In the genomic region with DNA sequence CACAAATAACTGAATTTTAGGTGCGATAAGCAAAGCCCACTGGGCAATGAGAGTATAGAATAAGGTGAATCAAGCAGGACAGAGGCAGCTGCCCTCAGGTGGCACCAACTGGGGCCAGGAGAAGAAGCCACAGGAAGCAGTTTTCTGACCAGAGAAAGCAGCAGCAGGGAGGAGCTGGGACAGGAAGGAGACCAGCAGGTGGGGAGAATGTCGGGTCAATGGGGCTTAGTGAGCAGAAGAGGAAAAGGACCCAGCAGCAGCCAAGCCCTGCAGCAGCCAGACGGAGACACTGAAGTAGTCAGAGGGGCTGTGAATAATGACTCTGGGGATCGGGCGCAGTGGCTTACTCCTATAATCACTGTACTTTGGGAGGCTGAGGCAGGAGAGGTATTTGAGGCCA, we compare ENCODE assay signal across 1 cellular context.
A peak's percentile ranks its signal among the peaks of the same experiment; 100 is the strongest.
TF ChIP-seq lines count a peak whose summit lies in the region.

No MANE protein-coding gene starts in this region.

TF ChIP-seq in WTC11, 78 proteins besides CTCF, POLR2A, EP300 and RAD21 (continued from another document):
- TF ChIP-seq TP53 (CRISPR knock-in tag; IDR thresholded peaks at IDR 0.05): no peak
- TF ChIP-seq, protein P1, sequence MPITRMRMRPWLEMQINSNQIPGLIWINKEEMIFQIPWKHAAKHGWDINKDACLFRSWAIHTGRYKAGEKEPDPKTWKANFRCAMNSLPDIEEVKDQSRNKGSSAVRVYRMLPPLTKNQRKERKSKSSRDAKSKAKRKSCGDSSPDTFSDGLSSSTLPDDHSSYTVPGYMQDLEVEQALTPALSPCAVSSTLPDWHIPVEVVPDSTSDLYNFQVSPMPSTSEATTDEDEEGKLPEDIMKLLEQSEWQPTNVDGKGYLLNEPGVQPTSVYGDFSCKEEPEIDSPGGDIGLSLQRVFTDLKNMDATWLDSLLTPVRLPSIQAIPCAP (CRISPR knock-in tag; IDR thresholded peaks at IDR 0.05): no peak
- TF ChIP-seq ZNF121 (CRISPR knock-in tag; IDR thresholded peaks at IDR 0.05): 0 out of 2 replicates have a peak, but pooled peaks have one; percentile 18
- no peak for TF ChIP-seq NFATC4 (CRISPR knock-in tag; IDR thresholded peaks at IDR 0.05)
- TF ChIP-seq, protein P2, sequence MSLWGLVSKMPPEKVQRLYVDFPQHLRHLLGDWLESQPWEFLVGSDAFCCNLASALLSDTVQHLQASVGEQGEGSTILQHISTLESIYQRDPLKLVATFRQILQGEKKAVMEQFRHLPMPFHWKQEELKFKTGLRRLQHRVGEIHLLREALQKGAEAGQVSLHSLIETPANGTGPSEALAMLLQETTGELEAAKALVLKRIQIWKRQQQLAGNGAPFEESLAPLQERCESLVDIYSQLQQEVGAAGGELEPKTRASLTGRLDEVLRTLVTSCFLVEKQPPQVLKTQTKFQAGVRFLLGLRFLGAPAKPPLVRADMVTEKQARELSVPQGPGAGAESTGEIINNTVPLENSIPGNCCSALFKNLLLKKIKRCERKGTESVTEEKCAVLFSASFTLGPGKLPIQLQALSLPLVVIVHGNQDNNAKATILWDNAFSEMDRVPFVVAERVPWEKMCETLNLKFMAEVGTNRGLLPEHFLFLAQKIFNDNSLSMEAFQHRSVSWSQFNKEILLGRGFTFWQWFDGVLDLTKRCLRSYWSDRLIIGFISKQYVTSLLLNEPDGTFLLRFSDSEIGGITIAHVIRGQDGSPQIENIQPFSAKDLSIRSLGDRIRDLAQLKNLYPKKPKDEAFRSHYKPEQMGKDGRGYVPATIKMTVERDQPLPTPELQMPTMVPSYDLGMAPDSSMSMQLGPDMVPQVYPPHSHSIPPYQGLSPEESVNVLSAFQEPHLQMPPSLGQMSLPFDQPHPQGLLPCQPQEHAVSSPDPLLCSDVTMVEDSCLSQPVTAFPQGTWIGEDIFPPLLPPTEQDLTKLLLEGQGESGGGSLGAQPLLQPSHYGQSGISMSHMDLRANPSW (CRISPR knock-in tag; conservative IDR thresholded peaks at IDR 0.05; ENCODE audit: low read depth): no peak
- TF ChIP-seq EMX1 (CRISPR knock-in tag; IDR thresholded peaks at IDR 0.05): no peak
- no peak; the same call in 1 of the 2 replicates for TF ChIP-seq SMAD3 (CRISPR knock-in tag; IDR thresholded peaks at IDR 0.05; ENCODE audit: borderline replicate concordance)
- no peak for TF ChIP-seq CBFB (CRISPR knock-in tag; IDR thresholded peaks at IDR 0.05; ENCODE audit: low read depth)
- TF ChIP-seq FOXJ3 (CRISPR knock-in tag; IDR thresholded peaks at IDR 0.05; ENCODE audit: borderline replicate concordance): no peak
- no peak for TF ChIP-seq TEAD1 (CRISPR knock-in tag; IDR thresholded peaks at IDR 0.05)
- TF ChIP-seq, protein P3, sequence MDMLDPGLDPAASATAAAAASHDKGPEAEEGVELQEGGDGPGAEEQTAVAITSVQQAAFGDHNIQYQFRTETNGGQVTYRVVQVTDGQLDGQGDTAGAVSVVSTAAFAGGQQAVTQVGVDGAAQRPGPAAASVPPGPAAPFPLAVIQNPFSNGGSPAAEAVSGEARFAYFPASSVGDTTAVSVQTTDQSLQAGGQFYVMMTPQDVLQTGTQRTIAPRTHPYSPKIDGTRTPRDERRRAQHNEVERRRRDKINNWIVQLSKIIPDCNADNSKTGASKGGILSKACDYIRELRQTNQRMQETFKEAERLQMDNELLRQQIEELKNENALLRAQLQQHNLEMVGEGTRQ (CRISPR knock-in tag; IDR thresholded peaks at IDR 0.05): no peak
- TF ChIP-seq, protein P4, sequence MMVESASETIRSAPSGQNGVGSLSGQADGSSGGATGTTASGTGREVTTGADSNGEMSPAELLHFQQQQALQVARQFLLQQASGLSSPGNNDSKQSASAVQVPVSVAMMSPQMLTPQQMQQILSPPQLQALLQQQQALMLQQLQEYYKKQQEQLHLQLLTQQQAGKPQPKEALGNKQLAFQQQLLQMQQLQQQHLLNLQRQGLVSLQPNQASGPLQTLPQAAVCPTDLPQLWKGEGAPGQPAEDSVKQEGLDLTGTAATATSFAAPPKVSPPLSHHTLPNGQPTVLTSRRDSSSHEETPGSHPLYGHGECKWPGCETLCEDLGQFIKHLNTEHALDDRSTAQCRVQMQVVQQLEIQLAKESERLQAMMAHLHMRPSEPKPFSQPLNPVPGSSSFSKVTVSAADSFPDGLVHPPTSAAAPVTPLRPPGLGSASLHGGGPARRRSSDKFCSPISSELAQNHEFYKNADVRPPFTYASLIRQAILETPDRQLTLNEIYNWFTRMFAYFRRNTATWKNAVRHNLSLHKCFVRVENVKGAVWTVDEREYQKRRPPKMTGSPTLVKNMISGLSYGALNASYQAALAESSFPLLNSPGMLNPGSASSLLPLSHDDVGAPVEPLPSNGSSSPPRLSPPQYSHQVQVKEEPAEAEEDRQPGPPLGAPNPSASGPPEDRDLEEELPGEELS (CRISPR knock-in tag; IDR thresholded peaks at IDR 0.05): no peak
